Comparison of ENCODE assay signal across 27 cellular contexts in the genomic region with DNA sequence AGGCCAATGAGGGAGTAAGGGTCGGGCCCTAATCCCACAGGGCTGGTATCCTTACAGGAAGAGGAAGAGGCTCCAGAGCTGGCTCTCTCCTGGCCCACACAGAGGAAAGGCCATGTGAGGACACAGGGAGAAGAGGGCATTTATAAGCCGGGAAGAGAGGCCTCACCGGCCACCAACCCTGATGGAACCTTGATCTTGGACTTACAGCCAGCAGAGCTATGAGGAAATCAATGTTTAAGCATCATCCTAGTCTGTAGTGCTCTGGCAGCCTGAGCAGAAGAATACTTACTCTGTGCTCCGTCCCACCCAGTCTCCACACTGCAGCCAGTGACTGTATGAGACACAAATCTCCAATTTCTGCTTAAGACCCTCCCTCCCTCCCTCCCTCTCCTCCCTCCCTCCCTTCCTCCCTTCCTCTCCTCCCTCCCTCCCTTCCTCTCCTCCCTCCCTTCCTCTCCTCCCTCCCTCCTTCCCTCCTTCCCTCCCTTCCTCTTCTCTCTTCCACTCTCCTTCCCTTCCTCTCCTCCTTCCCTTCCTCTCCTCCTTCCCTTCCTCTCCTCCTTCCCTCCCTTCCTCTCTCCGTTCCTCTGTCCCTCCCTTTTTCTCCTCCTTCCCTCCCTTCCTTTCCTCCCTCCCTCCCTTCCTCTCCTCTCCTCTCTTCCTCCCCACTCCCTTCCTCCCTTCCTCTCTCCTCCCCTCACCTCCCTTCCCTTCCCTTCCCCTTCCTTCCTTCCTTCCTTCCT. TPM values are rescaled to one million over a fixed set of nuclear protein-coding genes. Genes with fewer than 3 reads are reported as not detected.
A peak's percentile ranks its signal among the peaks of the same experiment; 100 is the strongest.
DNase-seq lines count a peak whose midpoint lies in the region; ATAC-seq and TF ChIP-seq lines count a peak whose summit lies in the region.
"Had no signal": no experiment of that assay in that cellular context is flagged by ENCODE, and none has a peak within 500 bp of the region (broad histone marks: within the 10 kb centered on the region; RNA-seq: fewer than 3 reads in every experiment).

No MANE protein-coding gene starts in this region.

- ATAC-seq in left lobe of liver = peak; percentile 65
- no peak for ATAC-seq in HG03469 (IDR thresholded peaks at IDR 0.05; ENCODE audit: unreplicated experiment)
- no peak for ATAC-seq in activated naive CD8-positive, alpha-beta T cell treated with anti-CD3 and anti-CD28 coated beads, Interleukin-2, amount 50 U/mL, for 24 hours
- ATAC-seq: activated T-cell treated with anti-CD3 and anti-CD28 coated beads, Interleukin-2, amount 50 U/mL, for 72 hours; stimulated activated memory B cell treated with anti-CD40 and anti-IgM and Interleukin-4, amounts not matched to agents 10 μg/mL and 1 μg/mL and 100 μg/mL, for 72 hours had no signal

- H3K9me3 Mint-ChIP-seq in osteocyte (ENCODE audit: unreplicated experiment) = no peaks in the 10 kb centered on the region
- no peaks in the 10 kb centered on the region for H3K9me3 Mint-ChIP-seq in activated naive CD8-positive, alpha-beta T cell treated with anti-CD3 and anti-CD28 coated beads, Interleukin-2, amount 50 U/mL, for 24 hours
- H3K9me3 Mint-ChIP-seq: activated CD4-positive, alpha-beta T cell treated with anti-CD3 and anti-CD28 coated beads, Interleukin-2, amount 10 ng/mL, durations not matched to agents 7 days and 5 days; activated T-cell treated with anti-CD3 and anti-CD28 coated beads, Interleukin-2, amount 50 U/mL, for 72 hours; stimulated activated memory B cell treated with anti-CD40 and anti-IgM and Interleukin-4, amounts not matched to agents 10 μg/mL and 1 μg/mL and 100 μg/mL, for 72 hours; T-helper 2 cell treated with Interferon-gamma antibody and Interleukin-4, amounts not matched to agents 5 μg/mL and 100 μg/mL, for 36 hours had no signal

- POLR2A ChIA-PET in HEK293 (lab: Yijun Ruan, JAX) = interaction anchor here (0.9 kb wide), 1 partner anchor 47 kb away, joined by 11 read pairs; no protein-coding TSS in a partner anchor

- DNase-seq in ecto neural progenitor cell (ENCODE audit: low spot score) = peak; percentile 20
- peak; percentile 58 for DNase-seq in left lobe of liver (ENCODE audit: low spot score)
- DNase-seq in osteocyte (ENCODE audit: extremely low spot score, unreplicated experiment) = peak; percentile 38
- DNase-seq in activated naive CD8-positive, alpha-beta T cell treated with anti-CD3 and anti-CD28 coated beads, Interleukin-2, amount 50 U/mL, for 24 hours = no peak
- no peak for DNase-seq in NCI-H2081 treated with DMSO at 0.1 percent for 48 hours (lab: John Stamatoyannopoulos, UW)
- no peak for DNase-seq in midbrain (lab: John Stamatoyannopoulos, UW)
- DNase-seq: activated CD4-positive, alpha-beta T cell treated with anti-CD3 and anti-CD28 coated beads, Interleukin-2, amount 10 ng/mL, durations not matched to agents 7 days and 5 days; activated naive CD4-positive, alpha-beta T cell treated with Interleukin-2 at 50 U/mL for 16 hours; activated T-cell treated with anti-CD3 and anti-CD28 coated beads, Interleukin-2, amount 50 U/mL, for 72 hours; amniotic stem cell; COR-L47; cortex of kidney; DMS79; GF-D8; NCI-H1048; NCI-H1694 treated with DMSO at 0.1 percent for 48 hours; NCI-H526; RPMI8226 had no signal

- no peaks in the 10 kb centered on the region for H3K36me3 ChIP-seq in HEK293 (ENCODE audit: control insufficient read depth in 2 of 2, insufficient read depth in 1 of 2, low read length in 2 of 2)
- H3K36me3 ChIP-seq: suprapubic skin had no signal

- H3K27me3 Mint-ChIP-seq in osteocyte (ENCODE audit: unreplicated experiment) = peaks cover 13% of the 10 kb centered on the region
- no peaks in the 10 kb centered on the region for H3K27me3 Mint-ChIP-seq in activated naive CD8-positive, alpha-beta T cell treated with anti-CD3 and anti-CD28 coated beads, Interleukin-2, amount 50 U/mL, for 24 hours

- no peak for TF ChIP-seq CTCF in HEK293 (tag by site-specific recombination; IDR thresholded peaks at IDR 0.05)
- no peak for TF ChIP-seq CTCF in osteocyte (IDR thresholded peaks at IDR 0.05)

- H3K4me1 Mint-ChIP-seq in osteocyte (ENCODE audit: unreplicated experiment) = peaks cover 3% of the 10 kb centered on the region
- peaks cover 6% of the 10 kb centered on the region for H3K4me1 Mint-ChIP-seq in activated naive CD8-positive, alpha-beta T cell treated with anti-CD3 and anti-CD28 coated beads, Interleukin-2, amount 50 U/mL, for 24 hours

- H3K4me1 ChIP-seq in HEK293 (ENCODE audit: control insufficient read depth, insufficient read depth, low read length) = no peaks in the 10 kb centered on the region

- CTCF ChIA-PET in HEK293 (lab: Yijun Ruan, JAX) = interaction anchor here (0.6 to 5.3 kb wide), 7 partner anchors 10 to 468 kb away, joined by 3 to 93 read pairs (median 6); no protein-coding TSS in a partner anchor

- no peak overlapping the region for H3K27ac ChIP-seq in HEK293 (ENCODE audit: extremely low read depth, low read depth, low read length)
- H3K27ac ChIP-seq: KMS-11, suprapubic skin had no signal

- H3K36me3 Mint-ChIP-seq in osteocyte (ENCODE audit: unreplicated experiment) = no peaks in the 10 kb centered on the region
- H3K36me3 Mint-ChIP-seq in activated naive CD8-positive, alpha-beta T cell treated with anti-CD3 and anti-CD28 coated beads, Interleukin-2, amount 50 U/mL, for 24 hours (ENCODE audit: low read depth) = no peaks in the 10 kb centered on the region
- H3K36me3 Mint-ChIP-seq: stimulated activated memory B cell treated with anti-CD40 and anti-IgM and Interleukin-4, amounts not matched to agents 10 μg/mL and 1 μg/mL and 100 μg/mL, for 72 hours had no signal

- H3K9me3 ChIP-seq in HEK293 (ENCODE audit: control insufficient read depth, insufficient read depth, low read depth, low read length) = no peaks in the 10 kb centered on the region
- H3K9me3 ChIP-seq: suprapubic skin had no signal

- no peak overlapping the region for H3K4me3 Mint-ChIP-seq in osteocyte (ENCODE audit: unreplicated experiment)
- H3K4me3 Mint-ChIP-seq in activated naive CD8-positive, alpha-beta T cell treated with anti-CD3 and anti-CD28 coated beads, Interleukin-2, amount 50 U/mL, for 24 hours = no peak overlapping the region
- H3K4me3 Mint-ChIP-seq: activated CD4-positive, alpha-beta T cell treated with anti-CD3 and anti-CD28 coated beads, Interleukin-2, amount 10 ng/mL, durations not matched to agents 7 days and 5 days; activated T-cell treated with anti-CD3 and anti-CD28 coated beads, Interleukin-2, amount 50 U/mL, for 72 hours; stimulated activated memory B cell treated with anti-CD40 and anti-IgM and Interleukin-4, amounts not matched to agents 10 μg/mL and 1 μg/mL and 100 μg/mL, for 72 hours; T-helper 2 cell treated with Interferon-gamma antibody and Interleukin-4, amounts not matched to agents 5 μg/mL and 100 μg/mL, for 36 hours had no signal

- H3K27ac Mint-ChIP-seq in osteocyte (ENCODE audit: unreplicated experiment) = no peak overlapping the region
- no peak overlapping the region for H3K27ac Mint-ChIP-seq in activated naive CD8-positive, alpha-beta T cell treated with anti-CD3 and anti-CD28 coated beads, Interleukin-2, amount 50 U/mL, for 24 hours
- H3K27ac Mint-ChIP-seq: activated CD4-positive, alpha-beta T cell treated with anti-CD3 and anti-CD28 coated beads, Interleukin-2, amount 10 ng/mL, durations not matched to agents 7 days and 5 days; activated T-cell treated with anti-CD3 and anti-CD28 coated beads, Interleukin-2, amount 50 U/mL, for 72 hours; progenitor cell of endocrine pancreas; stimulated activated memory B cell treated with anti-CD40 and anti-IgM and Interleukin-4, amounts not matched to agents 10 μg/mL and 1 μg/mL and 100 μg/mL, for 72 hours; T-helper 2 cell treated with Interferon-gamma antibody and Interleukin-4, amounts not matched to agents 5 μg/mL and 100 μg/mL, for 36 hours had no signal

- no peak overlapping the region for H3K4me3 ChIP-seq in HEK293 (ENCODE audit: low read depth, low read length)
- H3K4me3 ChIP-seq: smooth muscle cell, suprapubic skin had no signal

TF ChIP-seq in HEK293, 187 proteins besides CTCF, POLR2A, EP300 and RAD21:
- TF ChIP-seq ZFP37 (tag by site-specific recombination; IDR thresholded peaks at IDR 0.05) = no peak
- TF ChIP-seq EGR2 (tag by site-specific recombination; IDR thresholded peaks at IDR 0.05; ENCODE audit: low read depth) = 0 out of 2 replicates have a peak, but pooled peaks have one; percentile 12
- TF ChIP-seq ZNF366 (tag by site-specific recombination; conservative IDR thresholded peaks at IDR 0.05) = peak; percentile 75
- TF ChIP-seq ZNF133 (tag by site-specific recombination; IDR thresholded peaks at IDR 0.05) = no peak
- TF ChIP-seq, protein P1, sequence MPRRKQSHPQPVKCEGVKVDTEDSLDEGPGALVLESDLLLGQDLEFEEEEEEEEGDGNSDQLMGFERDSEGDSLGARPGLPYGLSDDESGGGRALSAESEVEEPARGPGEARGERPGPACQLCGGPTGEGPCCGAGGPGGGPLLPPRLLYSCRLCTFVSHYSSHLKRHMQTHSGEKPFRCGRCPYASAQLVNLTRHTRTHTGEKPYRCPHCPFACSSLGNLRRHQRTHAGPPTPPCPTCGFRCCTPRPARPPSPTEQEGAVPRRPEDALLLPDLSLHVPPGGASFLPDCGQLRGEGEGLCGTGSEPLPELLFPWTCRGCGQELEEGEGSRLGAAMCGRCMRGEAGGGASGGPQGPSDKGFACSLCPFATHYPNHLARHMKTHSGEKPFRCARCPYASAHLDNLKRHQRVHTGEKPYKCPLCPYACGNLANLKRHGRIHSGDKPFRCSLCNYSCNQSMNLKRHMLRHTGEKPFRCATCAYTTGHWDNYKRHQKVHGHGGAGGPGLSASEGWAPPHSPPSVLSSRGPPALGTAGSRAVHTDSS (tag by site-specific recombination; IDR thresholded peaks at IDR 0.05) = no peak

RNA-seq across cellular contexts. Expression of a gene that starts 8.9 kb away (rescaled TPM):
- total RNA-seq in left lobe of liver (42.7 TPM), osteocyte (6.8 and 8.1 TPM in 2 replicates)
- total RNA-seq: HT-29 had no signal

RNA-seq across cellular contexts. Expression of a gene that starts 41.3 kb away (rescaled TPM):
- total RNA-seq in left lobe of liver = 3.9 TPM
- total RNA-seq in osteocyte = 12.7 and 13.1 TPM in 2 replicates

RNA-seq across cellular contexts. Expression of a gene that starts 41.4 kb away (rescaled TPM):
- 30.6 TPM for total RNA-seq in left lobe of liver
- total RNA-seq in osteocyte = 26.8 and 27.4 TPM in 2 replicates

Comparison
In these comparisons a context has a peak if more than half of its experiments do, and no peak if none do; other contexts are left out.
1. DNase-seq: peak in ecto neural progenitor cell (single experiment), left lobe of liver (single experiment) and osteocyte (single experiment); none in activated naive CD8-positive, alpha-beta T cell treated with anti-CD3 and anti-CD28 coated beads, Interleukin-2, amount 50 U/mL, for 24 hours (single experiment), NCI-H2081 treated with DMSO at 0.1 percent for 48 hours (single experiment) and midbrain (single experiment).